In genomic region chr18:58554404-58554803, GRCh38 we compare ENCODE assay signal across 31 cellular contexts.
"Had no signal": no experiment of that assay in that cellular context is flagged by ENCODE, and none has a peak within 500 bp of the region (broad histone marks: within the 10 kb centered on the region; RNA-seq: fewer than 3 reads in every experiment).

No MANE protein-coding gene starts in this region.

- H3K4me3 ChIP-seq: esophagus muscularis mucosa, right lobe of liver, skin epidermis, upper lobe of left lung, vagina had no signal

- H3K27ac Mint-ChIP-seq: activated CD4-positive, alpha-beta memory T cell treated with anti-CD3 and anti-CD28 coated beads for 36 hours; activated CD4-positive, alpha-beta T cell treated with anti-CD3 and anti-CD28 coated beads, Interleukin-2, amount 10 ng/mL, durations not matched to agents 24 days and 14 days; dendritic cell treated with granulocyte-macrophage colony-stimulating factor and Interleukin-4, amounts not matched to agents 40 ng/mL and 50 ng/mL, for 4 days; memory B cell; naive thymus-derived CD4-positive, alpha-beta T cell; stimulated activated naive CD8-positive, alpha-beta T cell treated with anti-CD3 and anti-CD28 coated beads, Interleukin-15, amount 100 ng/mL, for 72 hours; T-helper 1 cell treated with Interleukin-12 subunit alpha and Interleukin-12 subunit beta and Interleukin-4 antibody, amounts not matched to agents 30 μg/mL and 1 μg/mL, for 36 hours had no signal

- H3K27me3 Mint-ChIP-seq: activated CD4-positive, alpha-beta memory T cell treated with anti-CD3 and anti-CD28 coated beads for 36 hours; activated CD4-positive, alpha-beta T cell treated with anti-CD3 and anti-CD28 coated beads, Interleukin-2, amount 10 ng/mL, durations not matched to agents 24 days and 14 days; activated T-helper 17 cell treated with anti-CD3 and anti-CD28 coated beads, Interleukin-2, amount 50 U/mL, for 72 hours; memory B cell; stimulated activated naive CD8-positive, alpha-beta T cell treated with anti-CD3 and anti-CD28 coated beads, Interleukin-15, amount 100 ng/mL, for 72 hours had no signal

- DNase-seq: activated CD4-positive, alpha-beta memory T cell treated with anti-CD3 and anti-CD28 coated beads for 36 hours; activated CD4-positive, alpha-beta T cell treated with anti-CD3 and anti-CD28 coated beads, Interleukin-2, amount 10 ng/mL, durations not matched to agents 24 days and 14 days; activated CD4-positive, CD25-positive, alpha-beta regulatory T cell treated with anti-CD3 and anti-CD28 coated beads, Interleukin-2, amount 50 U/mL, for 72 hours; activated gamma-delta T cell treated with Interleukin-2 at 50 U/mL for 16 hours; activated naive CD4-positive, alpha-beta T cell treated with anti-CD3 and anti-CD28 coated beads, Interleukin-2, amount 50 U/mL, for 16 hours; activated T-cell treated with anti-CD3 and anti-CD28 coated beads, Interleukin-2, amount 50 U/mL, for 4 hours; amniotic stem cell; brain microvascular endothelial cell; central memory CD4-positive, alpha-beta T cell; foreskin keratinocyte; islet precursor cell; midbrain; naive thymus-derived CD4-positive, alpha-beta T cell; nucleus accumbens; right lobe of liver; stimulated activated CD4-positive, alpha-beta T cell treated with anti-CD3 and anti-CD28 coated beads, Interleukin-12 subunit alpha, Interleukin-12 subunit beta, amount 100 ng/mL, for 4 hours; stimulated activated CD4-positive, alpha-beta T cell treated with anti-CD3 and anti-CD28 coated beads, Interleukin-4, amount 100 ng/mL, for 1 hour; stimulated activated naive CD8-positive, alpha-beta T cell treated with anti-CD3 and anti-CD28 coated beads, Interleukin-15, amount 100 ng/mL, for 72 hours; substantia nigra; SW 1271; T-helper 9 cell; upper lobe of left lung; WERI-Rb-1 had no signal

- H3K36me3 Mint-ChIP-seq: memory B cell had no signal

- H3K4me1 ChIP-seq: foreskin keratinocyte, parathyroid adenoma, upper lobe of left lung, vagina had no signal

- H3K9me3 Mint-ChIP-seq: dendritic cell treated with granulocyte-macrophage colony-stimulating factor and Interleukin-4, amounts not matched to agents 40 ng/mL and 50 ng/mL, for 4 days had no signal

- H3K4me3 Mint-ChIP-seq: activated CD4-positive, alpha-beta memory T cell treated with anti-CD3 and anti-CD28 coated beads for 36 hours; activated CD4-positive, alpha-beta T cell treated with anti-CD3 and anti-CD28 coated beads, Interleukin-2, amount 10 ng/mL, durations not matched to agents 24 days and 14 days; activated T-cell treated with anti-CD3 and anti-CD28 coated beads, Interleukin-2, amount 50 U/mL, for 4 hours; activated T-helper 17 cell treated with anti-CD3 and anti-CD28 coated beads, Interleukin-2, amount 50 U/mL, for 72 hours; dendritic cell treated with granulocyte-macrophage colony-stimulating factor and Interleukin-4, amounts not matched to agents 40 ng/mL and 50 ng/mL, for 4 days; memory B cell; naive thymus-derived CD4-positive, alpha-beta T cell; stimulated activated naive CD8-positive, alpha-beta T cell treated with anti-CD3 and anti-CD28 coated beads, Interleukin-15, amount 100 ng/mL, for 72 hours; T-helper 1 cell treated with Interleukin-12 subunit alpha and Interleukin-12 subunit beta and Interleukin-4 antibody, amounts not matched to agents 30 μg/mL and 1 μg/mL, for 36 hours had no signal

- H3K36me3 ChIP-seq: brain microvascular endothelial cell, esophagus muscularis mucosa, right lobe of liver, upper lobe of left lung, vagina, WERI-Rb-1 had no signal

- ATAC-seq: activated T-cell treated with anti-CD3 and anti-CD28 coated beads, Interleukin-2, amount 50 U/mL, for 4 hours; foreskin keratinocyte; naive thymus-derived CD4-positive, alpha-beta T cell; right lobe of liver; stimulated activated naive CD8-positive, alpha-beta T cell treated with anti-CD3 and anti-CD28 coated beads, Interleukin-15, amount 100 ng/mL, for 72 hours had no signal

- H3K27me3 ChIP-seq: brain microvascular endothelial cell, esophagus muscularis mucosa, foreskin keratinocyte, right lobe of liver, upper lobe of left lung, vagina had no signal

- H3K27ac ChIP-seq: brain microvascular endothelial cell, esophagus muscularis mucosa, foreskin keratinocyte, parathyroid adenoma, right lobe of liver, skin epidermis, upper lobe of left lung, vagina, WERI-Rb-1 had no signal

- H3K9me3 ChIP-seq: esophagus muscularis mucosa, right lobe of liver, upper lobe of left lung, vagina had no signal
